In the genomic region with DNA sequence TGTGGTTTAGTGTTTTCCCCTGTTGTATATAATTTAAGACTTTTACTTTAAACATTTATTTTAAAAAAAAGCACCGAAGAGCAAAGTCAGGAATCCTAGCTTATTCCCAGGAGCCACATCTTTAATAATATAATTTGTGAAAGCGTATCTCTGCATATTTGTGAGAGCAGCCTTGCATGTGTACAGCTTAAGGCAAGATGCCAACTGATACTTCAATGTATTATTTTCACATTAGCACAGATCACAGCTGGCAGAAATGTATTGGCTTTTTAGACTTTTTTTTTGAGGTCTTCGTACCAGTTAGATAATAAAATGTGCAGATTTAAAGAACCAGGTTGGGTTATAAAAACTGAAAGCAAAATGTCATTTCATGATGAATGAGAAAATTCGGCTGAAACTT, we compare ENCODE assay signal across 21 cellular contexts.
DNase-seq lines count a peak whose midpoint lies in the region; ATAC-seq, FAIRE-seq and TF ChIP-seq lines count a peak whose summit lies in the region.
"Had no signal": no experiment of that assay in that cellular context is flagged by ENCODE, and none has a peak within 500 bp of the region (broad histone marks: within the 10 kb centered on the region; RNA-seq: fewer than 3 reads in every experiment).

No MANE protein-coding gene starts in this region.

- no peaks in the 10 kb centered on the region for H3K27me3 ChIP-seq in SU-DHL-6 (ENCODE audit: low read length)
- H3K27me3 ChIP-seq: BLaER1 treated with 17β-estradiol and CSF1 and Interleukin-3, amounts not matched to agents 10 nM and 100 nM had no signal

- H2AFZ ChIP-seq in SU-DHL-6 (ENCODE audit: low read depth, low read length, severe bottlenecking): peak overlapping the region; percentile 56
- H2AFZ ChIP-seq: PC-9 had no signal

- no peak for ATAC-seq in GM21619 (IDR thresholded peaks at IDR 0.05; ENCODE audit: unreplicated experiment)
- ATAC-seq: A549; CD8-positive, alpha-beta T cell; HepG2 had no signal

- no peak for TF ChIP-seq CTCF in SU-DHL-6 (IDR thresholded peaks at IDR 0.05; ENCODE audit: insufficient read depth, low read length, poor library complexity, severe bottlenecking)

- FAIRE-seq in frontal cortex (lab: Jason Lieb, UNC): no peak
- FAIRE-seq: A549, H54, HepG2 had no signal

- H4K20me1 ChIP-seq in SU-DHL-6 (ENCODE audit: low read depth, low read length): no peaks in the 10 kb centered on the region
- H4K20me1 ChIP-seq: BLaER1 treated with 17β-estradiol and CSF1 and Interleukin-3, amounts not matched to agents 10 nM and 100 nM had no signal

- DNase-seq in NCI-H524 (lab: John Stamatoyannopoulos, UW) (peak; percentile 0 to 56), NCI-H524 treated with DMSO at 0.1 percent for 48 hours (lab: John Stamatoyannopoulos, UW) (no peak), NCI-H1105 treated with DMSO at 0.1 percent for 48 hours (lab: John Stamatoyannopoulos, UW) (peak; percentile 88), NCI-H345 treated with DMSO at 0.1 percent for 48 hours (lab: John Stamatoyannopoulos, UW; ENCODE audit: unreplicated experiment) (peak; percentile 4), frontal cortex (ENCODE audit: low spot score in 2 of 2) (no peak), HuH-7 (ENCODE audit: low spot score) (no peak)
- DNase-seq: CD8-positive, alpha-beta T cell; DMS53; KG1; MV-4-11; NCI-H2227 treated with DMSO at 0.1 percent for 48 hours; PC-9; SW 1271; T-helper 2 cell had no signal

- no peaks in the 10 kb centered on the region for H3F3A ChIP-seq in SU-DHL-6 (ENCODE audit: insufficient read depth)

- H3K9me2 ChIP-seq in SU-DHL-6 (replicated peaks; ENCODE audit: insufficient read depth, low read length): no peaks in the 10 kb centered on the region

- H3K9ac ChIP-seq in SU-DHL-6 (ENCODE audit: low read length): no peak overlapping the region
- H3K9ac ChIP-seq: BLaER1 treated with 17β-estradiol and CSF1 and Interleukin-3, amounts not matched to agents 10 nM and 100 nM had no signal

- H3K79me2 ChIP-seq in SU-DHL-6 (ENCODE audit: insufficient read depth, low read length): no peaks in the 10 kb centered on the region

- H3K27ac ChIP-seq in SU-DHL-6 (ENCODE audit: low read depth, low read length): no peak overlapping the region
- H3K27ac ChIP-seq: A549; BLaER1 treated with 17β-estradiol and CSF1 and Interleukin-3, amounts not matched to agents 10 nM and 100 nM; PC-9; RWPE1 had no signal

- peak overlapping the region; percentile 25 for H3K4me2 ChIP-seq in SU-DHL-6 (ENCODE audit: low read depth, low read length, poor library complexity, severe bottlenecking)
- H3K4me2 ChIP-seq: A549; BLaER1 treated with 17β-estradiol and CSF1 and Interleukin-3, amounts not matched to agents 10 nM and 100 nM; PC-9 had no signal

- H3K9me3 ChIP-seq in SU-DHL-6 (ENCODE audit: insufficient read depth, low read length): no peaks in the 10 kb centered on the region
- H3K9me3 ChIP-seq: A549; BLaER1 treated with 17β-estradiol and CSF1 and Interleukin-3, amounts not matched to agents 10 nM and 100 nM had no signal

- H3K4me3 ChIP-seq in SU-DHL-6 (ENCODE audit: insufficient read depth, low read length, poor library complexity, severe bottlenecking): no peak overlapping the region
- H3K4me3 ChIP-seq: A549; BLaER1 treated with 17β-estradiol and CSF1 and Interleukin-3, amounts not matched to agents 10 nM and 100 nM; PC-9 had no signal

- H3K36me3 ChIP-seq in SU-DHL-6 (ENCODE audit: low read length): no peaks in the 10 kb centered on the region
- H3K36me3 ChIP-seq: BLaER1 treated with 17β-estradiol and CSF1 and Interleukin-3, amounts not matched to agents 10 nM and 100 nM had no signal

Comparison
In these comparisons a context has a peak if more than half of its experiments do, and no peak if none do; other contexts are left out.
1. DNase-seq: peak in NCI-H524 (2 of 2), NCI-H1105 treated with DMSO at 0.1 percent for 48 hours (single experiment) and NCI-H345 treated with DMSO at 0.1 percent for 48 hours (single experiment); none in NCI-H524 treated with DMSO at 0.1 percent for 48 hours (single experiment), frontal cortex (0 of 2) and HuH-7 (single experiment).